ENCODE assay signal across 13 cellular contexts in genomic region chr22:28812491-28812890, GRCh38. TPM values are rescaled to one million over a fixed set of nuclear protein-coding genes. Genes with fewer than 3 reads are reported as not detected.
DNase-seq lines count a peak whose midpoint lies in the region; ATAC-seq and TF ChIP-seq lines count a peak whose summit lies in the region.
"Had no signal": no experiment of that assay in that cellular context is flagged by ENCODE, and none has a peak within 500 bp of the region (broad histone marks: within the 10 kb centered on the region; RNA-seq: fewer than 3 reads in every experiment).

No MANE protein-coding gene starts in this region.

- peak overlapping the region in 3 of 4 donors; percentile 85 to 87 (median 86) for H3K4me3 Mint-ChIP-seq in CD4-positive, CD25-positive, alpha-beta regulatory T cell
- H3K4me3 Mint-ChIP-seq in progenitor cell of endocrine pancreas (ENCODE audit: low read depth), result no peak overlapping the region

- peak overlapping the region; percentile 64 for H3K27ac ChIP-seq in CD4-positive, CD25-positive, alpha-beta regulatory T cell (ENCODE audit: insufficient read depth, low read length, poor library complexity, severe bottlenecking)
- peak overlapping the region; percentile 62 for H3K27ac ChIP-seq in KMS-11
- peak overlapping the region; percentile 64 for H3K27ac ChIP-seq in colonic mucosa
- H3K27ac ChIP-seq: epithelial cell of prostate had no signal

- peak overlapping the region; percentile 48 to 91 (median 78) for H3K27ac Mint-ChIP-seq in CD4-positive, CD25-positive, alpha-beta regulatory T cell
- peak overlapping the region; percentile 84 for H3K27ac Mint-ChIP-seq in progenitor cell of endocrine pancreas

- peak overlapping the region; percentile 47 for H3K4me2 ChIP-seq in KMS-11

- TF ChIP-seq CTCF in KMS-11 (conservative IDR thresholded peaks at IDR 0.05; ENCODE audit: low read depth, low read length), result no peak
- TF ChIP-seq CTCF in colonic mucosa (IDR thresholded peaks at IDR 0.05), result no peak
- no peak for TF ChIP-seq CTCF in progenitor cell of endocrine pancreas (IDR thresholded peaks at IDR 0.05; ENCODE audit: unreplicated experiment)

- H3K9me3 ChIP-seq in CD4-positive, CD25-positive, alpha-beta regulatory T cell (ENCODE audit: control insufficient read depth in 2 of 2, low read length in 2 of 2), result no peaks in the 10 kb centered on the region
- no peaks in the 10 kb centered on the region for H3K9me3 ChIP-seq in colonic mucosa
- no peaks in the 10 kb centered on the region for H3K9me3 ChIP-seq in HAP-1

- H2AFZ ChIP-seq in KMS-11 (ENCODE audit: low read depth), result no peak overlapping the region

- H3K9ac ChIP-seq in KMS-11, result peak overlapping the region; percentile 11; the same call in 1 of the 2 replicates
- no peak overlapping the region for H3K9ac ChIP-seq in colonic mucosa (ENCODE audit: low read depth in 2 of 2, low read length in 2 of 2)

- H4K20me1 ChIP-seq in KMS-11 (ENCODE audit: insufficient read depth), result no peaks in the 10 kb centered on the region

- peaks cover 18 to 56% (median 33%) of the 10 kb centered on the region in 4 donors for H3K4me1 Mint-ChIP-seq in CD4-positive, CD25-positive, alpha-beta regulatory T cell
- peaks cover 50% of the 10 kb centered on the region for H3K4me1 Mint-ChIP-seq in progenitor cell of endocrine pancreas (ENCODE audit: low read depth)

- no peak overlapping the region for H3K4me3 ChIP-seq in CD4-positive, CD25-positive, alpha-beta regulatory T cell (ENCODE audit: low read depth, low read length)
- H3K4me3 ChIP-seq in KMS-11 (IDR thresholded peaks at IDR 0.05; ENCODE audit: insufficient read depth, low read depth, low read length) (no peak overlapping the region), colonic mucosa (no peak overlapping the region), HAP-1 (no peak overlapping the region)

- H3K4me1 ChIP-seq in CD4-positive, CD25-positive, alpha-beta regulatory T cell (ENCODE audit: control insufficient read depth, insufficient read depth, low read length, poor library complexity, severe bottlenecking), result peaks cover 32% of the 10 kb centered on the region
- H3K4me1 ChIP-seq in KMS-11 (ENCODE audit: low read depth, poor library complexity, severe bottlenecking) (peaks cover 92% of the 10 kb centered on the region), colonic mucosa (peaks cover 1% of the 10 kb centered on the region), HAP-1 (no peaks in the 10 kb centered on the region)

- ATAC-seq in CD4-positive, CD25-positive, alpha-beta regulatory T cell (ENCODE audit: low read depth in 2 of 2), result no peak
- ATAC-seq: Panc1 had no signal

- H3K79me2 ChIP-seq in KMS-11 (ENCODE audit: insufficient read depth, low read depth), result 0 out of 2 replicates have a peak, but pooled peaks cover 4% of the 10 kb centered on the region

- no peaks in the 10 kb centered on the region for H3K9me3 Mint-ChIP-seq in CD4-positive, CD25-positive, alpha-beta regulatory T cell
- H3K9me3 Mint-ChIP-seq in progenitor cell of endocrine pancreas (ENCODE audit: low read depth), result no peaks in the 10 kb centered on the region

- H3K27me3 ChIP-seq in CD4-positive, CD25-positive, alpha-beta regulatory T cell (ENCODE audit: control insufficient read depth, insufficient read depth, low read length), result no peaks in the 10 kb centered on the region
- H3K27me3 ChIP-seq in KMS-11 (ENCODE audit: insufficient read depth, low read depth) (no peaks in the 10 kb centered on the region), colonic mucosa (no peaks in the 10 kb centered on the region), HAP-1 (ENCODE audit: low read depth) (no peaks in the 10 kb centered on the region)

- no peaks in the 10 kb centered on the region for H3K27me3 Mint-ChIP-seq in CD4-positive, CD25-positive, alpha-beta regulatory T cell
- no peaks in the 10 kb centered on the region for H3K27me3 Mint-ChIP-seq in progenitor cell of endocrine pancreas

- H3K36me3 ChIP-seq in CD4-positive, CD25-positive, alpha-beta regulatory T cell (ENCODE audit: control insufficient read depth, insufficient read depth, low read length), result peaks cover 3% of the 10 kb centered on the region
- no peaks in the 10 kb centered on the region for H3K36me3 ChIP-seq in KMS-11 (ENCODE audit: insufficient read depth)
- no peaks in the 10 kb centered on the region for H3K36me3 ChIP-seq in colonic mucosa
- no peaks in the 10 kb centered on the region; the same call in 1 of the 2 replicates for H3K36me3 ChIP-seq in HAP-1 (replicated peaks)

- DNase-seq in CD4-positive, CD25-positive, alpha-beta regulatory T cell, result no peak
- DNase-seq in colonic mucosa (no peak), progenitor cell of endocrine pancreas (ENCODE audit: low spot score, unreplicated experiment) (no peak), NCI-H1048 (lab: John Stamatoyannopoulos, UW) (no peak), HK-2 (ENCODE audit: unreplicated experiment) (no peak), HAP-1 (ENCODE audit: low spot score in 2 of 2) (no peak)
- DNase-seq in stimulated activated CD4-positive, alpha-beta T cell treated with anti-CD3 and anti-CD28 coated beads, Interleukin-1b, Interleukin-23, amount 100 ng/mL, for 48 hours, result no peak
- DNase-seq: midbrain, NCI-H1105, NCI-H345 had no signal

- H3K36me3 Mint-ChIP-seq in CD4-positive, CD25-positive, alpha-beta regulatory T cell, result peaks cover 22% of the 10 kb centered on the region
- H3K36me3 Mint-ChIP-seq in progenitor cell of endocrine pancreas (ENCODE audit: insufficient read depth), result no peaks in the 10 kb centered on the region

- in situ Hi-C loops in HAP-1 (cut with MboI; ENCODE audit: low sequenced_read_pairs), result no loop called here

- intact Hi-C loops in colonic mucosa (cut with DNase I), result no loop called here

RNA-seq across cellular contexts. Expression of gene XBP1, which starts 12.1 kb away (rescaled TPM):
- 139 TPM for total RNA-seq in CD4-positive, CD25-positive, alpha-beta regulatory T cell
- polyA plus RNA-seq in CD4-positive, CD25-positive, alpha-beta regulatory T cell, result 100 to 1,000 TPM; 127 to 218 (median 158) TPM
- 100 to 1,000 TPM; 210 to 251 TPM for total RNA-seq in colonic mucosa
- total RNA-seq in progenitor cell of endocrine pancreas, result 126 and 130 TPM in 2 replicates

RNA-seq across cellular contexts. Expression of gene CCDC117, which starts 40.0 kb away (rescaled TPM):
- 25.2 TPM for total RNA-seq in CD4-positive, CD25-positive, alpha-beta regulatory T cell
- polyA plus RNA-seq in CD4-positive, CD25-positive, alpha-beta regulatory T cell, result 10 to 100 TPM; 14.7 to 20.3 (median 15.9) TPM
- total RNA-seq in colonic mucosa (10 to 100 TPM; 21.2 to 24.9 TPM), progenitor cell of endocrine pancreas (39.9 and 40.4 TPM in 2 replicates)
